In the genomic region with DNA sequence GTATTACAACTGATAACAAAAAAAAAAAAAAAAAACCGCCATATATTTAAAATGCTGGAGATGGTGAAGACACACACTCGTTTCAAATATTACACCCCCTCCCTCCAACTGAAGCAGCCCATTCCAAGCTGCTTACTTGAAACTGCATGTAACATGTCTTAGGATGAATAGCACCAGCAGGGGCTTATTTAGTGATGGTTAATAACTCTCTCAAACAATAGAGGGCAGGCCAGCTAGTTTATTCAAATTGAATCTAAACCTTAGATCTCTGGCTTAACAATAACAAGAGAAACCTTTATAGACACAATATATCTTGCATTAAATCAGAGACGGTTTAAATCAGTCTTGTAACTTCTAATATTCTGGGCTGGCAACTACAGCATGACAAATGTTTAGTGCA, we compare ENCODE assay signal across 1 cellular context.
TF ChIP-seq lines count a peak whose summit lies in the region.

No MANE protein-coding gene starts in this region.

TF ChIP-seq in HepG2, 621 proteins besides CTCF, POLR2A, EP300 and RAD21:
- TF ChIP-seq, protein P1, sequence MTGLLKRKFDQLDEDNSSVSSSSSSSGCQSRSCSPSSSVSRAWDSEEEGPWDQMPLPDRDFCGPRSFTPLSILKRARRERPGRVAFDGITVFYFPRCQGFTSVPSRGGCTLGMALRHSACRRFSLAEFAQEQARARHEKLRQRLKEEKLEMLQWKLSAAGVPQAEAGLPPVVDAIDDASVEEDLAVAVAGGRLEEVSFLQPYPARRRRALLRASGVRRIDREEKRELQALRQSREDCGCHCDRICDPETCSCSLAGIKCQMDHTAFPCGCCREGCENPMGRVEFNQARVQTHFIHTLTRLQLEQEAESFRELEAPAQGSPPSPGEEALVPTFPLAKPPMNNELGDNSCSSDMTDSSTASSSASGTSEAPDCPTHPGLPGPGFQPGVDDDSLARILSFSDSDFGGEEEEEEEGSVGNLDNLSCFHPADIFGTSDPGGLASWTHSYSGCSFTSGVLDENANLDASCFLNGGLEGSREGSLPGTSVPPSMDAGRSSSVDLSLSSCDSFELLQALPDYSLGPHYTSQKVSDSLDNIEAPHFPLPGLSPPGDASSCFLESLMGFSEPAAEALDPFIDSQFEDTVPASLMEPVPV (CRISPR knock-in tag; IDR thresholded peaks at IDR 0.05): no peak
- TF ChIP-seq HNRNPUL1 (IDR thresholded peaks at IDR 0.05; ENCODE audit: low read depth, low read length) (no peak), NR2F2 (IDR thresholded peaks at IDR 0.05; ENCODE audit: borderline replicate concordance, low read depth) (no peak), POGK (CRISPR knock-in tag; conservative IDR thresholded peaks at IDR 0.05) (no peak), DZIP1 (CRISPR knock-in tag; IDR thresholded peaks at IDR 0.05) (no peak)
- TF ChIP-seq, protein P2, sequence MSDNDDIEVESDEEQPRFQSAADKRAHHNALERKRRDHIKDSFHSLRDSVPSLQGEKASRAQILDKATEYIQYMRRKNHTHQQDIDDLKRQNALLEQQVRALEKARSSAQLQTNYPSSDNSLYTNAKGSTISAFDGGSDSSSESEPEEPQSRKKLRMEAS (IDR thresholded peaks at IDR 0.05): no peak
- TF ChIP-seq, protein P3, sequence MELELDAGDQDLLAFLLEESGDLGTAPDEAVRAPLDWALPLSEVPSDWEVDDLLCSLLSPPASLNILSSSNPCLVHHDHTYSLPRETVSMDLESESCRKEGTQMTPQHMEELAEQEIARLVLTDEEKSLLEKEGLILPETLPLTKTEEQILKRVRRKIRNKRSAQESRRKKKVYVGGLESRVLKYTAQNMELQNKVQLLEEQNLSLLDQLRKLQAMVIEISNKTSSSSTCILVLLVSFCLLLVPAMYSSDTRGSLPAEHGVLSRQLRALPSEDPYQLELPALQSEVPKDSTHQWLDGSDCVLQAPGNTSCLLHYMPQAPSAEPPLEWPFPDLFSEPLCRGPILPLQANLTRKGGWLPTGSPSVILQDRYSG (CRISPR knock-in tag; IDR thresholded peaks at IDR 0.05): no peak
